In the genomic region with DNA sequence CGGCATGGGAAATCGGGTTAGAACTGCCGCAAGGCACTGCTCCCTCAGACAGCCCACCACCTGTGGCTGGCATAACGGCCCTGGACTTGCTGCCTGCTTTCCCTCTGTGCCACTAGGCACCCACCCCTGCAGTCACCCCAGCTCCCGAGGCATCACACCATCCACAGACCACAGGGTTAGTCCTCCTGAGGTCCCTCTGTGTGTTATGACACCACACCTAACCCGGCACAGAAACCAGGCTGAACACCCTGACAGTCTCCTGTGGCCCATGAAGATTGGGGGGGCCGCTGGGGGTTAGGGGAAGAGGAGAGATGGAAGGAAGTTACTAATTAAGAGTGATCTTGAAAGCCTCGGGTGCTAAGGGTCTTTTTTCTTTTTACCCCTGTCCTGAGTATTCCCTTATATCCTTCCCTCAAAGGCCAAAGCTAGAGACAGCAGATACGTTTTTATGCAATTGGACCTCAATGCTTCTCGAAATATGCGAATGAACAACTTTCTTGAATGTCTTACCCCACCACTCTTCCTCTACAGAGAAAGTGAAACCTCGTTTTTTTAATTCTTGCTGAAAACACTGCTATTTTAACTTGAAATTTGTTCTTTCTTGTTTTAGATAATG, we compare ENCODE assay signal across 8 cellular contexts. TPM values are rescaled to one million over a fixed set of nuclear protein-coding genes. Genes with fewer than 3 reads are reported as not detected.
DNase-seq lines count a peak whose midpoint lies in the region; ATAC-seq and TF ChIP-seq lines count a peak whose summit lies in the region.

No MANE protein-coding gene starts in this region.

- H3K4me3 ChIP-seq in DOHH2 (ENCODE audit: low read length) = peak overlapping the region; percentile 69

- no peak for TF ChIP-seq CTCF in DOHH2 (IDR thresholded peaks at IDR 0.05; ENCODE audit: low read depth, low read length, poor library complexity, severe bottlenecking)

- H3K4me1 Mint-ChIP-seq in stimulated activated effector memory CD8-positive, alpha-beta T cell treated with anti-CD3 and anti-CD28 coated beads, Interleukin-12 subunit alpha, Interleukin-12 subunit beta, amount 100 ng/mL, for 72 hours = peaks cover 59% of the 10 kb centered on the region

- peak; percentile 46 for ATAC-seq in HG03108 (IDR thresholded peaks at IDR 0.05; ENCODE audit: unreplicated experiment)
- peak; percentile 24 for ATAC-seq in left ventricle myocardium superior
- ATAC-seq in stimulated activated effector memory CD8-positive, alpha-beta T cell treated with anti-CD3 and anti-CD28 coated beads, Interleukin-12 subunit alpha, Interleukin-12 subunit beta, amount 100 ng/mL, for 72 hours = peak; percentile 89

- peaks cover 6% of the 10 kb centered on the region; the same call in 1 of the 2 replicates for H4K20me1 ChIP-seq in DOHH2 (ENCODE audit: control insufficient read depth, insufficient read depth, low read depth, low read length)

- peaks cover 96% of the 10 kb centered on the region for H3K79me2 ChIP-seq in DOHH2 (ENCODE audit: control insufficient read depth, low read length)

- no peaks in the 10 kb centered on the region for H3K9me2 ChIP-seq in DOHH2 (replicated peaks; ENCODE audit: control insufficient read depth, low read length)

- peak overlapping the region; percentile 71 for H3K27ac ChIP-seq in DOHH2 (ENCODE audit: low read depth, low read length)

- H3K9me3 Mint-ChIP-seq in stimulated activated effector memory CD8-positive, alpha-beta T cell treated with anti-CD3 and anti-CD28 coated beads, Interleukin-12 subunit alpha, Interleukin-12 subunit beta, amount 100 ng/mL, for 72 hours = no peaks in the 10 kb centered on the region

- peak overlapping the region; percentile 90 for H3K4me3 Mint-ChIP-seq in stimulated activated effector memory CD8-positive, alpha-beta T cell treated with anti-CD3 and anti-CD28 coated beads, Interleukin-12 subunit alpha, Interleukin-12 subunit beta, amount 100 ng/mL, for 72 hours

- H3K9me3 ChIP-seq in DOHH2 (ENCODE audit: control insufficient read depth, insufficient read depth, low read length) = no peaks in the 10 kb centered on the region

- peak overlapping the region; percentile 97 for H3K27ac Mint-ChIP-seq in stimulated activated effector memory CD8-positive, alpha-beta T cell treated with anti-CD3 and anti-CD28 coated beads, Interleukin-12 subunit alpha, Interleukin-12 subunit beta, amount 100 ng/mL, for 72 hours

- H3K4me2 ChIP-seq in DOHH2 (ENCODE audit: low read length) = peak overlapping the region; percentile 96

- DNase-seq in activated CD8-positive, alpha-beta memory T cell treated with anti-CD3 and anti-CD28 coated beads for 24 hours = peak; percentile 86
- no peak for DNase-seq in left ventricle myocardium superior
- DNase-seq in stimulated activated effector memory CD8-positive, alpha-beta T cell treated with anti-CD3 and anti-CD28 coated beads, Interleukin-12 subunit alpha, Interleukin-12 subunit beta, amount 100 ng/mL, for 72 hours (ENCODE audit: low spot score in 2 of 2) = peak; percentile 51 to 87
- DNase-seq in AG08396 (ENCODE audit: low spot score) = no peak
- DNase-seq in AG20443 (ENCODE audit: low spot score) = no peak
- no peak for DNase-seq in occipital lobe (lab: John Stamatoyannopoulos, UW)

- H3F3A ChIP-seq in DOHH2 (ENCODE audit: control insufficient read depth, insufficient read depth) = peaks cover 14% of the 10 kb centered on the region

- H3K27me3 ChIP-seq in DOHH2 (ENCODE audit: control insufficient read depth, low read length) = no peaks in the 10 kb centered on the region

- intact Hi-C loops in left ventricle myocardium superior (cut with micrococcal nuclease) = no loop called here

- H3K36me3 Mint-ChIP-seq in stimulated activated effector memory CD8-positive, alpha-beta T cell treated with anti-CD3 and anti-CD28 coated beads, Interleukin-12 subunit alpha, Interleukin-12 subunit beta, amount 100 ng/mL, for 72 hours = peaks cover 59% of the 10 kb centered on the region

- peaks cover 7% of the 10 kb centered on the region; the same call in 1 of the 2 replicates for H3K36me3 ChIP-seq in DOHH2 (ENCODE audit: control insufficient read depth, low read length)

- H3K4me1 ChIP-seq in DOHH2 (ENCODE audit: control insufficient read depth, low read length) = peaks cover 76% of the 10 kb centered on the region

RNA-seq across cellular contexts. Expression of a gene that starts 7.0 kb away (rescaled TPM):
- total RNA-seq in left ventricle myocardium superior = 38.0 TPM
- total RNA-seq in occipital lobe = 82.2 TPM

Comparison
In these comparisons a context has a peak if more than half of its experiments do, and no peak if none do; other contexts are left out.
1. ATAC-seq: peak in every context shown above with its lines; median percentile 89 in stimulated activated effector memory CD8-positive, alpha-beta T cell treated with anti-CD3 and anti-CD28 coated beads, Interleukin-12 subunit alpha, Interleukin-12 subunit beta, amount 100 ng/mL, for 72 hours; 46 in HG03108; 24 in left ventricle myocardium superior.
2. DNase-seq: peak in activated CD8-positive, alpha-beta memory T cell treated with anti-CD3 and anti-CD28 coated beads for 24 hours (single experiment) and stimulated activated effector memory CD8-positive, alpha-beta T cell treated with anti-CD3 and anti-CD28 coated beads, Interleukin-12 subunit alpha, Interleukin-12 subunit beta, amount 100 ng/mL, for 72 hours (2 of 2); none in left ventricle myocardium superior (single experiment), AG08396 (single experiment), AG20443 (single experiment) and occipital lobe (single experiment).